ENCODE assay signal across 8 cellular contexts in genomic region chr6:41785689-41786450, GRCh38. TPM values are rescaled to one million over a fixed set of nuclear protein-coding genes. Genes with fewer than 3 reads are reported as not detected.
DNase-seq lines count a peak whose midpoint lies in the region; ATAC-seq lines count a peak whose summit lies in the region.

No MANE protein-coding gene starts in this region.

- H3K36me3 Mint-ChIP-seq in CD8-positive, alpha-beta memory T cell: peaks cover 0 to 30% (median 8%) of the 10 kb centered on the region in 3 donors

- CTCF ChIA-PET in CD8-positive, alpha-beta memory T cell (lab: Charles Lee): interaction anchor here (0.8 to 11.2 kb wide), 17 partner anchors 9 to 435 kb away, joined by 3 to 175 read pairs (median 4); partner anchors contain the start of genes BYSL, MED20, TAF8 and TFEB

- H3K4me1 Mint-ChIP-seq in CD8-positive, alpha-beta memory T cell: peaks cover 13 to 37% (median 32%) of the 10 kb centered on the region in 3 donors
- H3K4me1 Mint-ChIP-seq in stimulated activated naive CD8-positive, alpha-beta T cell treated with anti-CD3 and anti-CD28 coated beads, Interleukin-15, amount 100 ng/mL, for 72 hours: peaks cover 36% of the 10 kb centered on the region

- peak overlapping the region; percentile 100 for H3K4me3 ChIP-seq in CD8-positive, alpha-beta memory T cell (ENCODE audit: low read length)
- H3K4me3 ChIP-seq in iPS-20b (ENCODE audit: low read length): peak overlapping the region; percentile 97

- no peaks in the 10 kb centered on the region for H3K27me3 ChIP-seq in CD8-positive, alpha-beta memory T cell (ENCODE audit: insufficient read depth, low read length, poor library complexity, severe bottlenecking)
- peaks cover 51% of the 10 kb centered on the region for H3K27me3 ChIP-seq in iPS-20b (ENCODE audit: insufficient read depth, low read length)

- H3K9me3 ChIP-seq in CD8-positive, alpha-beta memory T cell (ENCODE audit: low read length): no peaks in the 10 kb centered on the region
- H3K9me3 ChIP-seq in iPS-20b (ENCODE audit: insufficient read depth, low read depth, low read length): no peaks in the 10 kb centered on the region

- peak overlapping the region; percentile 83 to 97 (median 95) for H3K4me3 Mint-ChIP-seq in CD8-positive, alpha-beta memory T cell
- peak overlapping the region; percentile 94 for H3K4me3 Mint-ChIP-seq in stimulated activated naive CD8-positive, alpha-beta T cell treated with anti-CD3 and anti-CD28 coated beads, Interleukin-15, amount 100 ng/mL, for 72 hours

- no peak overlapping the region for H3K27ac ChIP-seq in CD8-positive, alpha-beta memory T cell (ENCODE audit: low read depth, low read length)
- H3K27ac ChIP-seq in iPS-20b (ENCODE audit: low read length): no peak overlapping the region

- H3K27ac Mint-ChIP-seq in CD8-positive, alpha-beta memory T cell: peak overlapping the region in 3 of 8 donors; percentile 27 to 74 (median 63)
- peak overlapping the region; percentile 46 to 98 for H3K27ac Mint-ChIP-seq in stimulated activated naive CD8-positive, alpha-beta T cell treated with anti-CD3 and anti-CD28 coated beads, Interleukin-15, amount 100 ng/mL, for 72 hours

- POLR2A ChIA-PET in CD8-positive, alpha-beta memory T cell (lab: Charles Lee): interaction anchor here (0.5 to 2.5 kb wide), 9 partner anchors 8 to 1927 kb away, joined by 3 to 29 read pairs (median 6); partner anchors contain the start of genes BYSL, MED20, TAF8 and TFEB

- H3K4me1 ChIP-seq in CD8-positive, alpha-beta memory T cell (ENCODE audit: insufficient read depth, low read length): peaks cover 12% of the 10 kb centered on the region
- peaks cover 9% of the 10 kb centered on the region; the same call in 1 of the 2 replicates for H3K4me1 ChIP-seq in iPS-20b (ENCODE audit: insufficient read depth, low read length)

- H3K27me3 Mint-ChIP-seq in CD8-positive, alpha-beta memory T cell: peaks cover 5% of the 10 kb centered on the region in 2 donors
- H3K27me3 Mint-ChIP-seq in stimulated activated naive CD8-positive, alpha-beta T cell treated with anti-CD3 and anti-CD28 coated beads, Interleukin-15, amount 100 ng/mL, for 72 hours: peaks cover 8% of the 10 kb centered on the region

- ATAC-seq in HG02885 (IDR thresholded peaks at IDR 0.05; ENCODE audit: poor library complexity, unreplicated experiment) (peak; percentile 1), HG03442 (IDR thresholded peaks at IDR 0.05; ENCODE audit: unreplicated experiment) (no peak)
- no peak for ATAC-seq in stimulated activated naive CD8-positive, alpha-beta T cell treated with anti-CD3 and anti-CD28 coated beads, Interleukin-15, amount 100 ng/mL, for 72 hours

- no peaks in the 10 kb centered on the region for H3K9me3 Mint-ChIP-seq in CD8-positive, alpha-beta memory T cell
- H3K9me3 Mint-ChIP-seq in stimulated activated naive CD8-positive, alpha-beta T cell treated with anti-CD3 and anti-CD28 coated beads, Interleukin-15, amount 100 ng/mL, for 72 hours: no peaks in the 10 kb centered on the region

- H3K9ac ChIP-seq in iPS-20b (ENCODE audit: low read depth, low read length): peak overlapping the region; percentile 56; the same call in 1 of the 2 replicates

- no peak for DNase-seq in CD8-positive, alpha-beta memory T cell
- DNase-seq in astrocyte of the hippocampus (ENCODE audit: low read depth, low spot score) (peak; percentile 69), hepatic stellate cell (ENCODE audit: low spot score) (no peak), NCI-H524 treated with DMSO at 0.1 percent for 48 hours (lab: John Stamatoyannopoulos, UW) (no peak)
- DNase-seq in stimulated activated naive CD8-positive, alpha-beta T cell treated with anti-CD3 and anti-CD28 coated beads, Interleukin-15, amount 100 ng/mL, for 72 hours: no peak

- peaks cover 17% of the 10 kb centered on the region for H3K36me3 ChIP-seq in CD8-positive, alpha-beta memory T cell (ENCODE audit: insufficient read depth, low read length)
- H3K36me3 ChIP-seq in iPS-20b (ENCODE audit: insufficient read depth, low read depth, low read length): peaks cover 21% of the 10 kb centered on the region

RNA-seq across cellular contexts. Expression of gene TOMM6, which starts 1.6 kb away (rescaled TPM):
- total RNA-seq in CD8-positive, alpha-beta memory T cell: 100 to 1,000 TPM; 399 to 414 TPM
- polyA plus RNA-seq in CD8-positive, alpha-beta memory T cell: 376 TPM

RNA-seq across cellular contexts. Expression of gene PRICKLE4, which starts 5.3 kb away (rescaled TPM):
- not detected for total RNA-seq in CD8-positive, alpha-beta memory T cell
- polyA plus RNA-seq in CD8-positive, alpha-beta memory T cell: not detected

RNA-seq across cellular contexts. Expression of gene FRS3, which starts 6.2 kb away (rescaled TPM):
- 1 to 10 TPM; 3.7 to 4.0 TPM for total RNA-seq in CD8-positive, alpha-beta memory T cell
- 4.0 TPM for polyA plus RNA-seq in CD8-positive, alpha-beta memory T cell

RNA-seq across cellular contexts. Expression of gene PGC, which starts 38.7 kb away (rescaled TPM):
- not detected for total RNA-seq in CD8-positive, alpha-beta memory T cell
- not detected for polyA plus RNA-seq in CD8-positive, alpha-beta memory T cell

RNA-seq across cellular contexts. Expression of gene TFEB, which starts 50.5 kb away (rescaled TPM):
- total RNA-seq in CD8-positive, alpha-beta memory T cell: 10 to 100 TPM; 12.0 to 12.5 TPM
- 18.8 TPM for polyA plus RNA-seq in CD8-positive, alpha-beta memory T cell
